20 cellular contexts compared by ENCODE assay signal in genomic region chr20:34943808-34944568, GRCh38. TPM values are rescaled to one million over a fixed set of nuclear protein-coding genes. Genes with fewer than 3 reads are reported as not detected.
DNase-seq lines count a peak whose midpoint lies in the region; TF ChIP-seq lines count a peak whose summit lies in the region.
"Had no signal": no experiment of that assay in that cellular context is flagged by ENCODE, and none has a peak within 500 bp of the region (broad histone marks: within the 10 kb centered on the region; RNA-seq: fewer than 3 reads in every experiment).

No MANE protein-coding gene starts in this region.

- H3K4me2 ChIP-seq in Karpas-422 (ENCODE audit: low read depth, low read length, poor library complexity, severe bottlenecking) = no peak overlapping the region
- H3K4me2 ChIP-seq in neural progenitor cell = no peak overlapping the region

- H2AFZ ChIP-seq in Karpas-422 (ENCODE audit: low read length) = no peak overlapping the region
- H2AFZ ChIP-seq in neural progenitor cell (replicated peaks) = no peak overlapping the region

- peaks cover 10% of the 10 kb centered on the region for H3K4me1 ChIP-seq in Karpas-422 (ENCODE audit: low read length)
- H3K4me1 ChIP-seq in neural progenitor cell = no peaks in the 10 kb centered on the region
- H3K4me1 ChIP-seq: Caco-2 had no signal

- H4K20me1 ChIP-seq in Karpas-422 (ENCODE audit: insufficient read depth, low read depth, low read length) (no peaks in the 10 kb centered on the region), neural progenitor cell (ENCODE audit: low read depth) (no peaks in the 10 kb centered on the region)

- H3K4me3 Mint-ChIP-seq in neural progenitor cell = no peak overlapping the region
- H3K4me3 Mint-ChIP-seq: memory B cell; naive thymus-derived CD8-positive, alpha-beta T cell had no signal

- TF ChIP-seq CTCF in neural progenitor cell (IDR thresholded peaks at IDR 0.05) = no peak

- H3K9ac ChIP-seq in Karpas-422 (ENCODE audit: low read length) (no peak overlapping the region), neural progenitor cell (no peak overlapping the region)

- no peak overlapping the region for H3K27ac Mint-ChIP-seq in neural progenitor cell
- H3K27ac Mint-ChIP-seq: memory B cell had no signal

- H3K79me2 ChIP-seq in Karpas-422 (ENCODE audit: low read length) (no peaks in the 10 kb centered on the region), neural progenitor cell (ENCODE audit: low read depth) (no peaks in the 10 kb centered on the region)

- H3K4me1 Mint-ChIP-seq in neural progenitor cell = no peaks in the 10 kb centered on the region
- H3K4me1 Mint-ChIP-seq: memory B cell had no signal

- H3K36me3 ChIP-seq in Karpas-422 (ENCODE audit: insufficient read depth, low read length) (peaks cover 9% of the 10 kb centered on the region; the same call in 1 of the 2 replicates), neural progenitor cell (peaks cover 3% of the 10 kb centered on the region)

- H3K27me3 Mint-ChIP-seq in neural progenitor cell (ENCODE audit: insufficient read depth, low read depth) = peaks cover 2% of the 10 kb centered on the region
- H3K27me3 Mint-ChIP-seq: memory B cell; naive thymus-derived CD8-positive, alpha-beta T cell had no signal

- DNase-seq in Daoy (ENCODE audit: low read depth) (peak; percentile 59), Karpas-422 (no peak), amniotic epithelial cell (ENCODE audit: low read depth) (peak; percentile 56), iris pigment epithelial cell (ENCODE audit: low read depth) (peak; percentile 39), DMS79 (lab: John Stamatoyannopoulos, UW) (no peak), neural progenitor cell (ENCODE audit: low spot score) (no peak), SIG-M5 treated with dmso at 0.1 percent for 504 hours (lab: John Stamatoyannopoulos, UW; ENCODE audit: unreplicated experiment) (no peak), H4 (ENCODE audit: low spot score) (no peak)
- DNase-seq: activated CD4-positive, alpha-beta T cell treated with anti-CD3 and anti-CD28 coated beads for 4 hours; activated naive CD4-positive, alpha-beta T cell treated with Interleukin-2 at 50 U/mL for 16 hours; brain microvascular endothelial cell; Caco-2; dorsolateral prefrontal cortex; islet precursor cell; naive thymus-derived CD8-positive, alpha-beta T cell; NCI-H146; NCI-H446 treated with DMSO at 0.1 percent for 48 hours; small intestine; testis had no signal

- H3K4me3 ChIP-seq in Karpas-422 (ENCODE audit: low read length) (no peak overlapping the region), neural progenitor cell (no peak overlapping the region)
- H3K4me3 ChIP-seq: dorsolateral prefrontal cortex, testis had no signal

- no peaks in the 10 kb centered on the region for H3K9me3 ChIP-seq in Karpas-422 (ENCODE audit: low read length)
- no peaks in the 10 kb centered on the region for H3K9me3 ChIP-seq in neural progenitor cell (ENCODE audit: low read depth)
- H3K9me3 ChIP-seq: Caco-2, testis had no signal

- H3K27me3 ChIP-seq in Karpas-422 (ENCODE audit: low read length) (no peaks in the 10 kb centered on the region), neural progenitor cell (no peaks in the 10 kb centered on the region)
- H3K27me3 ChIP-seq: brain microvascular endothelial cell, dorsolateral prefrontal cortex, testis had no signal

- H3K9me2 ChIP-seq in Karpas-422 (replicated peaks; ENCODE audit: insufficient read depth, low read length) = no peaks in the 10 kb centered on the region

- H3K27ac ChIP-seq in Karpas-422 (ENCODE audit: low read length) (peak overlapping the region; percentile 34; the same call in 1 of the 2 replicates), neural progenitor cell (no peak overlapping the region)
- H3K27ac ChIP-seq: brain microvascular endothelial cell, dorsolateral prefrontal cortex, testis had no signal

- H3K36me3 Mint-ChIP-seq in neural progenitor cell = peaks cover 15% of the 10 kb centered on the region

- no peaks in the 10 kb centered on the region for H3F3A ChIP-seq in neural progenitor cell (ENCODE audit: low read depth)

- no peaks in the 10 kb centered on the region for H3K9me3 Mint-ChIP-seq in neural progenitor cell
- H3K9me3 Mint-ChIP-seq: memory B cell; naive thymus-derived CD8-positive, alpha-beta T cell had no signal

RNA-seq across cellular contexts. Expression of gene GSS, which starts 11.6 kb away (rescaled TPM):
- 79.0 and 90.2 TPM in 2 replicates for total RNA-seq in Daoy (2014; rRNA removed; shearing (Covaris generic))
- 24.7 and 36.9 TPM in 2 replicates for total RNA-seq in Karpas-422 (2014; rRNA removed; shearing (Covaris generic); ENCODE audit: low replicate concordance)
- total RNA-seq in neural progenitor cell (ENCODE audit: low replicate concordance) = 63.9 and 96.4 TPM in 2 replicates
- total RNA-seq in H4 (2014; rRNA removed; shearing (Covaris generic)) = 67.0 and 72.4 TPM in 2 replicates

RNA-seq across cellular contexts. Expression of gene MYH7B, which starts 11.7 kb away (rescaled TPM):
- not detected in 2 replicates for total RNA-seq in Daoy (2014; rRNA removed; shearing (Covaris generic))
- 0.07 TPM in 1 of 2 replicates, not detected in the other for total RNA-seq in Karpas-422 (2014; rRNA removed; shearing (Covaris generic); ENCODE audit: low replicate concordance)
- total RNA-seq in neural progenitor cell (ENCODE audit: low replicate concordance) = 0.03 TPM in 1 of 2 replicates, not detected in the other
- total RNA-seq in H4 (2014; rRNA removed; shearing (Covaris generic)) = 0.62 TPM in 1 of 2 replicates, not detected in the other

Comparison
In these comparisons a context has a peak if more than half of its experiments do, and no peak if none do; other contexts are left out.
1. DNase-seq: peak in Daoy (single experiment), amniotic epithelial cell (single experiment) and iris pigment epithelial cell (single experiment); none in Karpas-422 (single experiment), DMS79 (single experiment), neural progenitor cell (single experiment), SIG-M5 treated with dmso at 0.1 percent for 504 hours (single experiment) and H4 (single experiment).